ENCODE assay signal across 1 cellular context in genomic region chr7:152131981-152132494, GRCh38.
TF ChIP-seq lines count a peak whose summit lies in the region.

No MANE protein-coding gene starts in this region.

TF ChIP-seq in H1, 55 proteins besides CTCF, POLR2A, EP300 and RAD21:
- no peak for TF ChIP-seq CBX5 (IDR thresholded peaks at IDR 0.05; ENCODE audit: low read depth, low read length)
- 0 out of 2 replicates have a peak, but pooled peaks have one; percentile 29 for TF ChIP-seq POLR2AphosphoS5 (IDR thresholded peaks at IDR 0.05; ENCODE audit: low read depth, low read length)
- no peak for TF ChIP-seq RFX5 (IDR thresholded peaks at IDR 0.05; ENCODE audit: borderline replicate concordance, low read depth, low read length)
TF ChIP-seq in H1: peak in this region for 1.
